ENCODE assay signal across 21 cellular contexts in the genomic region with DNA sequence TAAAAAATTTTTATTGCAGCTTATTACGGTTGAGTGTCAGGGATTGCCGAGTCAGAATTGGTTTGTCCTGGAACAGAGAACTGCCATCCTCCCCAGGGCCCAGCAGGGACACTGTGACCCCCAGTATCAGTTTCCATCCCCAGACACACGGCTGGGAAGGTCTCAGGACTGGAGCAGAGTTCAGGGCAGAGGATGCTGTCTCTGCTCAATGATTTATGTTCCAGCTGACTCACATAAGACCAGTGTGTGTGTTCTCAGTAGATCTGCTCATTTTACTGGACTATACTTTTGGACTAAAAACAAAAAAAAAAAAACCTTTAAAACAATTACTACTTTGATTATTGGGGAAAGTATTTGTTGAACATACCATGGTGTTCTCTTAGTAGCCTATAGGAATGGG. TPM values are rescaled to one million over a fixed set of nuclear protein-coding genes. Genes with fewer than 3 reads are reported as not detected.
DNase-seq lines count a peak whose midpoint lies in the region; ATAC-seq and TF ChIP-seq lines count a peak whose summit lies in the region.
"Had no signal": no experiment of that assay in that cellular context is flagged by ENCODE, and none has a peak within 500 bp of the region (broad histone marks: within the 10 kb centered on the region; RNA-seq: fewer than 3 reads in every experiment).

No MANE protein-coding gene starts in this region.

- no peaks in the 10 kb centered on the region for H3K9me3 ChIP-seq in effector memory CD4-positive, alpha-beta T cell (ENCODE audit: control insufficient read depth, low read length)
- H3K9me3 ChIP-seq: BE2C had no signal

- H3K4me3 ChIP-seq in AG09309 (ENCODE audit: control insufficient read depth, low read depth, low read length) (no peak overlapping the region), foreskin fibroblast (ENCODE audit: low read depth in 1 of 2, low read length in 2 of 2) (no peak overlapping the region)
- H3K4me3 ChIP-seq in effector memory CD4-positive, alpha-beta T cell (ENCODE audit: insufficient read depth, low read depth, low read length, poor library complexity, severe bottlenecking), result no peak overlapping the region
- H3K4me3 ChIP-seq: GM12878 had no signal

- no peak overlapping the region for H3K27ac ChIP-seq in effector memory CD4-positive, alpha-beta T cell (ENCODE audit: insufficient read depth, low read length, poor library complexity, severe bottlenecking)

- H3K4me1 ChIP-seq in effector memory CD4-positive, alpha-beta T cell (ENCODE audit: control insufficient read depth, insufficient read depth, low read length, poor library complexity, severe bottlenecking), result no peaks in the 10 kb centered on the region
- H3K4me1 ChIP-seq: BE2C had no signal

- H3K27me3 ChIP-seq in effector memory CD4-positive, alpha-beta T cell (replicated peaks; ENCODE audit: control insufficient read depth, insufficient read depth, low read length, poor library complexity, severe bottlenecking), result no peaks in the 10 kb centered on the region

- H3K36me3 ChIP-seq in effector memory CD4-positive, alpha-beta T cell (ENCODE audit: control insufficient read depth, insufficient read depth, low read length), result no peaks in the 10 kb centered on the region
- H3K36me3 ChIP-seq: BE2C had no signal

- DNase-seq in AG09309 (ENCODE audit: low read depth), result peak; percentile 13
- DNase-seq in GM04504 (ENCODE audit: low read depth), result peak; percentile 44
- peak; percentile 28 for DNase-seq in RPMI7951 (ENCODE audit: low read depth)
- peak; percentile 32 to 52 for DNase-seq in foreskin fibroblast
- no peak for DNase-seq in effector memory CD4-positive, alpha-beta T cell
- DNase-seq: BE2C; CD8-positive, alpha-beta memory T cell; DMS153; IMR-90; NCI-H446; NCI-H748 treated with DMSO at 0.1 percent for 48 hours; SHP77 had no signal

- ATAC-seq in HG03045 (IDR thresholded peaks at IDR 0.05; ENCODE audit: unreplicated experiment) (no peak), GM21367 (IDR thresholded peaks at IDR 0.05; ENCODE audit: unreplicated experiment) (no peak), GM18870 (IDR thresholded peaks at IDR 0.05; ENCODE audit: unreplicated experiment) (no peak)
- ATAC-seq: GM12878, Panc1, SK-N-SH treated with all-trans-retinoic acid at 6 μM for 48 hours had no signal

- no peak for TF ChIP-seq CTCF in AG09309 (IDR thresholded peaks at IDR 0.05; ENCODE audit: control insufficient read depth, insufficient read depth, low read depth, low read length, missing control alignments)
- no peak for TF ChIP-seq CTCF in foreskin fibroblast (IDR thresholded peaks at IDR 0.05; ENCODE audit: low read depth, low read length)

RNA-seq across cellular contexts. Expression of gene FNDC1, which starts 44.2 kb away (rescaled TPM):
- total RNA-seq in RPMI7951 (2014; rRNA removed; shearing (Covaris generic)), result not detected in 2 replicates
- total RNA-seq: A673; GM12878; HT-29; IMR-90; T-helper 1 cell treated with Interleukin-12 subunit alpha and Interleukin-12 subunit beta and Interleukin-4 antibody, amounts not matched to agents 30 ng/mL and 1 ng/mL, for 36 hours had no signal

Comparison
In these comparisons a context has a peak if more than half of its experiments do, and no peak if none do; other contexts are left out.
1. DNase-seq: peak in AG09309 (single experiment), GM04504 (single experiment), RPMI7951 (single experiment) and foreskin fibroblast (2 of 2); none in effector memory CD4-positive, alpha-beta T cell (0 of 3).